Comparison of ENCODE assay signal across 18 cellular contexts in genomic region chr1:33635336-33636012, GRCh38.
"Had no signal": no experiment of that assay in that cellular context is flagged by ENCODE, and none has a peak within 500 bp of the region (broad histone marks: within the 10 kb centered on the region; RNA-seq: fewer than 3 reads in every experiment).

No MANE protein-coding gene starts in this region.

- H3K36me3 ChIP-seq: esophagus muscularis mucosa, pancreas, thyroid gland had no signal

- H3K27ac Mint-ChIP-seq: activated naive CD8-positive, alpha-beta T cell treated with anti-CD3 and anti-CD28 coated beads for 36 hours; activated T-cell treated with anti-CD3 and anti-CD28 coated beads, Interleukin-2, amount 50 U/mL, for 24 hours; activated T-helper 2 cell treated with anti-CD3 and anti-CD28 coated beads, Interferon-gamma antibody, Interleukin-2, Interleukin-4, amounts not matched to agents 10 μg/mL and 5 μg/mL and 100 μg/mL, durations not matched to agents 14 hours and 24 hours and 36 hours; mesothelial cell of epicardium; natural killer cell; stimulated activated naive CD8-positive, alpha-beta T cell treated with anti-CD3 and anti-CD28 coated beads, Interleukin-15, Interleukin-2, amounts not matched to agents 100 ng/mL and 50 ng/mL, for 24 hours; T-cell had no signal

- H3K4me1 Mint-ChIP-seq: activated naive CD8-positive, alpha-beta T cell treated with anti-CD3 and anti-CD28 coated beads for 36 hours; mesothelial cell of epicardium had no signal

- H3K27ac ChIP-seq: esophagus muscularis mucosa, pancreas, thyroid gland had no signal

- H3K9me3 ChIP-seq: esophagus muscularis mucosa, pancreas, thyroid gland had no signal

- H3K36me3 Mint-ChIP-seq: activated naive CD8-positive, alpha-beta T cell treated with anti-CD3 and anti-CD28 coated beads for 36 hours; mesothelial cell of epicardium; natural killer cell; T-cell had no signal

- H3K9me3 Mint-ChIP-seq: activated naive CD8-positive, alpha-beta T cell treated with anti-CD3 and anti-CD28 coated beads for 36 hours; activated T-cell treated with anti-CD3 and anti-CD28 coated beads, Interleukin-2, amount 50 U/mL, for 24 hours; activated T-helper 2 cell treated with anti-CD3 and anti-CD28 coated beads, Interferon-gamma antibody, Interleukin-2, Interleukin-4, amounts not matched to agents 10 μg/mL and 5 μg/mL and 100 μg/mL, durations not matched to agents 14 hours and 24 hours and 36 hours; mesothelial cell of epicardium; natural killer cell; stimulated activated naive CD8-positive, alpha-beta T cell treated with anti-CD3 and anti-CD28 coated beads, Interleukin-15, Interleukin-2, amounts not matched to agents 100 ng/mL and 50 ng/mL, for 24 hours; T-cell had no signal

- H3K4me3 ChIP-seq: esophagus muscularis mucosa, lung, pancreas, thyroid gland had no signal

- H3K4me3 Mint-ChIP-seq: activated naive CD8-positive, alpha-beta T cell treated with anti-CD3 and anti-CD28 coated beads for 36 hours; activated T-cell treated with anti-CD3 and anti-CD28 coated beads, Interleukin-2, amount 50 U/mL, for 24 hours; mesothelial cell of epicardium; natural killer cell; stimulated activated naive CD8-positive, alpha-beta T cell treated with anti-CD3 and anti-CD28 coated beads, Interleukin-15, Interleukin-2, amounts not matched to agents 100 ng/mL and 50 ng/mL, for 24 hours had no signal

- H3K27me3 ChIP-seq: pancreas, thyroid gland had no signal

- DNase-seq: activated naive CD4-positive, alpha-beta T cell; activated naive CD8-positive, alpha-beta T cell treated with anti-CD3 and anti-CD28 coated beads for 36 hours; central memory CD4-positive, alpha-beta T cell; effector memory CD4-positive, alpha-beta T cell; hippocampal formation; natural killer cell; T-cell; T-helper 9 cell had no signal

- FAIRE-seq: astrocyte, frontal cortex, pancreas had no signal

- H3K4me1 ChIP-seq: pancreas had no signal
